Comparison of ENCODE assay signal across 19 cellular contexts in the genomic region with DNA sequence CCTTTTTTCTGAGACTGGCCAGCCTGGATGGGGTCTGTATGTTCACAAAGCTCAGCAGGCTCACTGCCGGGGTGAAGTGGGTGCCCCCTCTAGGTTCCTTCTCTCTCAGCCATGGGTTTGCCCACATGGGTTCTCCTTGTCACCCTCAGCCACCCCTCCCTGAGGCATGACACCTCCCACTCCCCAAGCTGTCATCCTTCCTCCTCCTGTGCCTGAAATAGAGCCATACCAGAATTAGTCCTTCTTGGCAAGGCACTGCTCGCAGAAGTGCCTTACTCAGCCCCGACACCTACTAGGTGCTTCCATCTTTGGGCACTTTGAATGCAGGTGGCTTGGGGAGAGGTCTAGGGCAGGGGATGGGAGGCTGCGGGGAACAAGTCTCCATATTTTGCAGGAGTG.
A peak's percentile ranks its signal among the peaks of the same experiment; 100 is the strongest.
DNase-seq lines count a peak whose midpoint lies in the region; ATAC-seq, FAIRE-seq and TF ChIP-seq lines count a peak whose summit lies in the region.
"Had no signal": no experiment of that assay in that cellular context is flagged by ENCODE, and none has a peak within 500 bp of the region (broad histone marks: within the 10 kb centered on the region; RNA-seq: fewer than 3 reads in every experiment).

No MANE protein-coding gene starts in this region.

- no peak overlapping the region for H3K4me3 Mint-ChIP-seq in Caco-2 (ENCODE audit: unreplicated experiment)
- H3K4me3 Mint-ChIP-seq: CD14-positive monocyte; CD4-positive, alpha-beta memory T cell had no signal

- no peak for TF ChIP-seq RAD21 in K562 (CRISPR knock-in tag; conservative IDR thresholded peaks at IDR 0.05 in 1 of 2, IDR thresholded peaks at IDR 0.05 in 1 of 2)

- H3K4me3 ChIP-seq in K562 (no peak overlapping the region), spleen (no peak overlapping the region), Caco-2 (ENCODE audit: low read depth, low read length) (no peak overlapping the region), mesendoderm (ENCODE audit: low read length) (no peak overlapping the region)
- H3K4me3 ChIP-seq: GM12878, GM23248 had no signal

- H3K4me1 ChIP-seq in K562 (replicated peaks in 1 of 2; ENCODE audit: control insufficient read depth in 2 of 2, insufficient read depth in 2 of 2, low read length in 2 of 2), result no peaks in the 10 kb centered on the region
- H3K4me1 ChIP-seq in spleen, result peaks cover 0 to 2% (median under 1%) of the 10 kb centered on the region in 6 donors
- no peaks in the 10 kb centered on the region for H3K4me1 ChIP-seq in Caco-2
- no peaks in the 10 kb centered on the region for H3K4me1 ChIP-seq in mesendoderm (ENCODE audit: control insufficient read depth, low read depth, low read length)
- H3K4me1 ChIP-seq: BE2C had no signal

- in situ Hi-C loops in K562 (cut with MboI), result no loop called here

- no peak for TF ChIP-seq CTCF in K562 (IDR thresholded peaks at IDR 0.05 in 2 of 3, conservative IDR thresholded peaks at IDR 0.05 in 1 of 3; ENCODE audit: insufficient read depth in 2 of 3, low read depth in 1 of 3, low read length in 3 of 3)
- no peak for TF ChIP-seq CTCF in spleen (IDR thresholded peaks at IDR 0.05 in 8 of 11, conservative IDR thresholded peaks at IDR 0.05 in 3 of 11)
- no peak for TF ChIP-seq CTCF in Caco-2 (IDR thresholded peaks at IDR 0.05; ENCODE audit: insufficient read depth in 1 of 2, low read depth in 1 of 2, low read length in 1 of 2, severe bottlenecking in 1 of 2, unreplicated experiment in 1 of 2)

- no peak overlapping the region for H2BK5ac ChIP-seq in mesendoderm (ENCODE audit: low read length)

- H3K9ac ChIP-seq in K562 (ENCODE audit: insufficient read depth in 1 of 2, low read depth in 2 of 2, low read length in 2 of 2) (no peak overlapping the region), mesendoderm (ENCODE audit: low read length) (no peak overlapping the region)
- H3K9ac ChIP-seq: GM23248 had no signal

- H4K5ac ChIP-seq in mesendoderm (ENCODE audit: low read length), result no peak overlapping the region

- H4K20me1 ChIP-seq in K562 (replicated peaks; ENCODE audit: control insufficient read depth, insufficient read depth, low read length), result peaks cover 4% of the 10 kb centered on the region

- POLR2A ChIA-PET in K562 (lab: Yijun Ruan, JAX) (interaction anchor here (0.7 kb wide), 1 partner anchor 16 kb away, joined by 3 read pairs; no protein-coding TSS in a partner anchor), Caco-2 (lab: Charles Lee) (no interaction called here)

- H3K27ac ChIP-seq in K562 (ENCODE audit: extremely low read depth, low read depth, low read length) (no peak overlapping the region), spleen (no peak overlapping the region), mesendoderm (ENCODE audit: low read depth, low read length) (no peak overlapping the region)
- H3K27ac ChIP-seq: GM23248 had no signal

- TF ChIP-seq EP300 in K562 (IDR thresholded peaks at IDR 0.05; ENCODE audit: low read length), result no peak

- no peak overlapping the region for H3K27ac Mint-ChIP-seq in Caco-2 (ENCODE audit: unreplicated experiment)
- H3K27ac Mint-ChIP-seq: CD4-positive, alpha-beta memory T cell had no signal

- intact Hi-C loops in K562 (cut with micrococcal nuclease) (no loop called here), head of caudate nucleus (cut with DNase I) (no loop called here), spleen (cut with DNase I; ENCODE audit: low total_unique reads) (no loop called here), Caco-2 (cut with micrococcal nuclease; ENCODE audit: unreplicated experiment) (no loop called here)

- H3K27me3 ChIP-seq in K562 (ENCODE audit: control insufficient read depth in 2 of 2, insufficient read depth in 2 of 2, low read length in 2 of 2) (peaks cover 10 to 38% of the 10 kb centered on the region in 2 experiments), spleen (replicated peaks in 1 of 7) (no peaks in the 10 kb centered on the region), Caco-2 (replicated peaks; ENCODE audit: control insufficient read depth, insufficient read depth, low read length) (no peaks in the 10 kb centered on the region), mesendoderm (ENCODE audit: insufficient read depth, low read length, poor library complexity) (no peaks in the 10 kb centered on the region)
- H3K27me3 ChIP-seq: BE2C had no signal

- H3K9me1 ChIP-seq in K562 (ENCODE audit: control insufficient read depth, insufficient read depth, low read length), result no peaks in the 10 kb centered on the region

- BruUV-seq in K562 (replicated peaks; lab: Mats Ljungman, UMichigan) (no TSS peak), Caco-2 (replicated peaks; lab: Mats Ljungman, UMichigan) (no TSS peak)

- H3K79me2 ChIP-seq in K562 (ENCODE audit: control insufficient read depth, insufficient read depth, low read length), result no peaks in the 10 kb centered on the region
- no peaks in the 10 kb centered on the region for H3K79me2 ChIP-seq in mesendoderm (ENCODE audit: control insufficient read depth, insufficient read depth, low read length)

- H2AFZ ChIP-seq in K562 (ENCODE audit: low read depth, low read length), result no peak overlapping the region
- H2AFZ ChIP-seq: GM23248 had no signal

- DNase-seq in K562 (ENCODE audit: extremely low read depth in 1 of 4, low spot score in 3 of 4), result no peak
- peak in 25 of 42 donors; percentile 8 to 77 (median 41) for DNase-seq in head of caudate nucleus
- DNase-seq in spleen, result peak; percentile 34
- DNase-seq in amniotic stem cell (lab: John Stamatoyannopoulos, UW), result no peak
- DNase-seq in Caco-2, result no peak
- no peak for DNase-seq in mesendoderm
- DNase-seq: ACHN; BE2C; Calu3; CD4-positive, alpha-beta memory T cell; DMS79 treated with DMSO at 0.1 percent for 48 hours; GF-D8; GM23248; HCEC 1CT had no signal

- no peaks in the 10 kb centered on the region for H3K36me3 Mint-ChIP-seq in Caco-2 (ENCODE audit: insufficient read depth, unreplicated experiment)
- H3K36me3 Mint-ChIP-seq: CD14-positive monocyte; CD4-positive, alpha-beta memory T cell had no signal

- FAIRE-seq in K562 (lab: Jason Lieb, UNC), result no peak
- FAIRE-seq: A204.1, GM12878, GM19239, H54 had no signal

- no peak overlapping the region for H2AK5ac ChIP-seq in mesendoderm (ENCODE audit: low read length)

- no peak overlapping the region for H4K8ac ChIP-seq in mesendoderm (ENCODE audit: low read depth, low read length)

- H3K4me2 ChIP-seq in K562 (ENCODE audit: insufficient read depth, low read length), result no peak overlapping the region
- H3K4me2 ChIP-seq in mesendoderm (ENCODE audit: low read length), result no peak overlapping the region

- no peaks in the 10 kb centered on the region for H3K36me3 ChIP-seq in K562 (ENCODE audit: control insufficient read depth, insufficient read depth, low read length)
- no peaks in the 10 kb centered on the region for H3K36me3 ChIP-seq in spleen
- no peaks in the 10 kb centered on the region for H3K36me3 ChIP-seq in Caco-2 (ENCODE audit: control insufficient read depth, insufficient read depth, low read length)
- H3K36me3 ChIP-seq in mesendoderm (ENCODE audit: control insufficient read depth, insufficient read depth, low read length), result no peaks in the 10 kb centered on the region
- H3K36me3 ChIP-seq: BE2C had no signal

- no peak for ATAC-seq in K562
- ATAC-seq: GM12878 had no signal

- no peaks in the 10 kb centered on the region for H3K9me3 ChIP-seq in K562 (replicated peaks; ENCODE audit: control insufficient read depth, insufficient read depth, low read depth, low read length)
- H3K9me3 ChIP-seq in spleen, result peaks cover 0 to 32% (median 26%) of the 10 kb centered on the region in 8 donors
- no peaks in the 10 kb centered on the region for H3K9me3 ChIP-seq in Caco-2
- H3K9me3 ChIP-seq: BE2C had no signal

- WGBS in K562 (ENCODE audit: insufficient coverage, low coverage, missing lambda C conversion rate), result 3% methylated on average over 4 of the region's 4 CpGs
- WGBS in spleen, 5 donors, result 88 to 95% (median 92%) methylated on average over 4 of the region's 4 CpGs
- no CpG with 5 or more reads among the region's 4 CpGs for WGBS in mesendoderm (ENCODE audit: extremely low coverage, insufficient coverage, low lambda C conversion rate)

- no peak overlapping the region for H3K23ac ChIP-seq in mesendoderm (ENCODE audit: low read length)

- H3K9me3 Mint-ChIP-seq in Caco-2 (ENCODE audit: unreplicated experiment), result no peaks in the 10 kb centered on the region
- H3K9me3 Mint-ChIP-seq: CD4-positive, alpha-beta memory T cell had no signal

- no peak overlapping the region for H2BK120ac ChIP-seq in mesendoderm (ENCODE audit: low read depth, low read length)

- H3K18ac ChIP-seq in mesendoderm (ENCODE audit: low read length), result no peak overlapping the region

- peaks cover 30% of the 10 kb centered on the region for H3K27me3 Mint-ChIP-seq in Caco-2 (ENCODE audit: insufficient read depth, unreplicated experiment)

- TF ChIP-seq POLR2A in K562 (conservative IDR thresholded peaks at IDR 0.05) (no peak), spleen (IDR thresholded peaks at IDR 0.05) (no peak)

- H3K56ac ChIP-seq in mesendoderm (ENCODE audit: low read length), result no peak overlapping the region

- CTCF ChIA-PET in K562 (lab: Yijun Ruan, JAX; ENCODE audit: low intra/inter-chr PET ratio), result no interaction called here
- CTCF ChIA-PET in Caco-2 (lab: Charles Lee), result no interaction called here

- H3K4me1 Mint-ChIP-seq in Caco-2 (ENCODE audit: low read depth, unreplicated experiment), result no peaks in the 10 kb centered on the region
- H3K4me1 Mint-ChIP-seq: CD14-positive monocyte had no signal

- H3K79me1 ChIP-seq in mesendoderm (ENCODE audit: low read length), result no peaks in the 10 kb centered on the region

- no peak overlapping the region for H3K4ac ChIP-seq in mesendoderm (ENCODE audit: low read depth, low read length)

- H2BK15ac ChIP-seq in mesendoderm (replicated peaks; ENCODE audit: low read depth), result no peak overlapping the region

TF ChIP-seq in K562, 482 proteins besides CTCF, POLR2A, EP300 and RAD21:
- no peak for TF ChIP-seq PRMT5 (CRISPR knock-in tag; IDR thresholded peaks at IDR 0.05)
- TF ChIP-seq MCM7 (IDR thresholded peaks at IDR 0.05), result no peak
- 0 out of 2 replicates have a peak, but pooled peaks have one; percentile 7 for TF ChIP-seq ZKSCAN8 (CRISPR knock-in tag; IDR thresholded peaks at IDR 0.05)

Comparison
In these comparisons a context has a peak if more than half of its experiments do, and no peak if none do; other contexts are left out.
1. DNase-seq: peak in head of caudate nucleus (25 of 42) and spleen (single experiment); none in K562 (0 of 4), amniotic stem cell (single experiment), Caco-2 (0 of 2) and mesendoderm (single experiment).